10 cellular contexts compared by ENCODE assay signal in genomic region chr11:13970986-13971385, GRCh38. TPM values are rescaled to one million over a fixed set of nuclear protein-coding genes. Genes with fewer than 3 reads are reported as not detected.
A peak's percentile ranks its signal among the peaks of the same experiment; 100 is the strongest.
DNase-seq lines count a peak whose midpoint lies in the region; ATAC-seq and TF ChIP-seq lines count a peak whose summit lies in the region.
"Had no signal": no experiment of that assay in that cellular context is flagged by ENCODE, and none has a peak within 500 bp of the region (broad histone marks: within the 10 kb centered on the region; RNA-seq: fewer than 3 reads in every experiment).

No MANE protein-coding gene starts in this region.

- peak; percentile 23 for DNase-seq in activated T-cell treated with anti-CD3 and anti-CD28 coated beads, Interleukin-2, amount 50 U/mL, for 1 hour
- no peak for DNase-seq in activated T-cell treated with anti-CD3 and anti-CD28 coated beads, Interleukin-2, amount 50 U/mL, for 24 hours
- DNase-seq in NCI-H460 (ENCODE audit: extremely low read depth, low read depth) (peak; percentile 40), esophagus squamous epithelium (lab: John Stamatoyannopoulos, UW) (no peak), stomach (peak; percentile 42), germinal center (ENCODE audit: low spot score) (no peak), dorsolateral prefrontal cortex (no peak)
- DNase-seq: NK-92 treated with Interleukin-12 subunit alpha and Interleukin-12 subunit beta, amount 100 ng/mL, for 24 hours had no signal

- TF ChIP-seq POLR2A in esophagus squamous epithelium (IDR thresholded peaks at IDR 0.05) (no peak), stomach (IDR thresholded peaks at IDR 0.05) (no peak)

- H3K4me1 ChIP-seq in esophagus squamous epithelium (peaks cover 0 to 19% (median 0%) of the 10 kb centered on the region in 3 donors), stomach (peaks cover 0 to 46% (median 29%) of the 10 kb centered on the region in 4 donors)

- no peaks in the 10 kb centered on the region for H3K36me3 Mint-ChIP-seq in activated T-cell treated with anti-CD3 and anti-CD28 coated beads, Interleukin-2, amount 50 U/mL, for 24 hours (ENCODE audit: low read depth)

- H3K4me1 Mint-ChIP-seq in activated T-cell treated with anti-CD3 and anti-CD28 coated beads, Interleukin-2, amount 50 U/mL, for 24 hours (ENCODE audit: low read depth): peaks cover 27% of the 10 kb centered on the region

- intact Hi-C loops in esophagus squamous epithelium (cut with DNase I): no loop called here
- intact Hi-C loops in stomach (cut with DNase I; ENCODE audit: low total_unique reads): no loop called here
- intact Hi-C loops in dorsolateral prefrontal cortex (cut with DNase I): no loop called here

- H3K9me3 ChIP-seq in esophagus squamous epithelium (no peaks in the 10 kb centered on the region), stomach (no peaks in the 10 kb centered on the region)

- no peaks in the 10 kb centered on the region for H3K9me3 Mint-ChIP-seq in activated T-cell treated with anti-CD3 and anti-CD28 coated beads, Interleukin-2, amount 50 U/mL, for 24 hours

- H3K27ac ChIP-seq in esophagus squamous epithelium: peak overlapping the region in 1 of 4 donors; percentile 27
- H3K27ac ChIP-seq in stomach: peak overlapping the region in 1 of 5 donors; percentile 7
- no peak overlapping the region for H3K27ac ChIP-seq in dorsolateral prefrontal cortex
- H3K27ac ChIP-seq: cardiac muscle cell had no signal

- 36 to 46% methylated on average over 2 of the region's 2 CpGs for WGBS in esophagus squamous epithelium, 2 donors
- WGBS in stomach, 5 donors: 27 to 42% (median 41%) methylated on average over 2 of the region's 2 CpGs

- H3K4me3 Mint-ChIP-seq in activated T-cell treated with anti-CD3 and anti-CD28 coated beads, Interleukin-2, amount 50 U/mL, for 24 hours: no peak overlapping the region

- H3K27ac Mint-ChIP-seq in activated T-cell treated with anti-CD3 and anti-CD28 coated beads, Interleukin-2, amount 50 U/mL, for 24 hours: no peak overlapping the region

- H3K4me3 ChIP-seq in esophagus squamous epithelium (no peak overlapping the region), stomach (no peak overlapping the region), dorsolateral prefrontal cortex (no peak overlapping the region)
- H3K4me3 ChIP-seq: cardiac muscle cell had no signal

- peaks cover 11% of the 10 kb centered on the region for H3K27me3 Mint-ChIP-seq in activated T-cell treated with anti-CD3 and anti-CD28 coated beads, Interleukin-2, amount 50 U/mL, for 24 hours

- TF ChIP-seq EP300 in stomach (IDR thresholded peaks at IDR 0.05): no peak

- TF ChIP-seq CTCF in esophagus squamous epithelium (IDR thresholded peaks at IDR 0.05) (peak in 4 of 6 experiments; percentile 9 to 43 (median 24)), stomach (IDR thresholded peaks at IDR 0.05) (peak in 3 of 7 experiments; percentile 16 to 50 (median 37)), dorsolateral prefrontal cortex (IDR thresholded peaks at IDR 0.05 in 54 of 56, conservative IDR thresholded peaks at IDR 0.05 in 2 of 56; ENCODE audit: low read depth in 1 of 56, partially characterized antibody in 56 of 56) (peak in 19 of 56 donors; percentile 9 to 39 (median 25))

- H3K36me3 ChIP-seq in esophagus squamous epithelium: no peaks in the 10 kb centered on the region
- H3K36me3 ChIP-seq in stomach: no peaks in the 10 kb centered on the region
- H3K36me3 ChIP-seq: cardiac muscle cell had no signal

- ATAC-seq in HG02970 (IDR thresholded peaks at IDR 0.05; ENCODE audit: low FRiP score, unreplicated experiment): no peak

- H3K27me3 ChIP-seq in esophagus squamous epithelium: peaks cover 0 to 12% (median 0%) of the 10 kb centered on the region in 4 donors
- peaks cover 0 to 4% (median 0%) of the 10 kb centered on the region in 3 donors for H3K27me3 ChIP-seq in stomach
- peaks cover 0 to 28% (median 3%) of the 10 kb centered on the region in 45 donors for H3K27me3 ChIP-seq in dorsolateral prefrontal cortex

RNA-seq across cellular contexts. Expression of gene SPON1, which starts 8.5 kb away (rescaled TPM):
- 0.25 TPM in 1 of 2 replicates, not detected in the other for total RNA-seq in NCI-H460 (2014; rRNA removed; shearing (Covaris generic))
- polyA plus RNA-seq in NCI-H460 (2014; cell fraction: nucleus; rRNA removed): not detected in 2 replicates
- total RNA-seq in esophagus squamous epithelium (10 to 100 TPM in 1 of 4 donors, 1 to 10 TPM in 3; 1.6 to 44.4 (median 6.5) TPM), stomach (100 to 1,000 TPM in 1 of 5 donors, 10 to 100 TPM in 4; 17.5 to 122 (median 73.6) TPM), dorsolateral prefrontal cortex (10 to 100 TPM; 15.4 to 89.4 (median 39.1) TPM)
- 10 to 100 TPM in 1 of 3 donors, 1 to 10 TPM in 2; 9.3 to 14.2 (median 9.9) TPM for polyA plus RNA-seq in stomach

Comparison
In these comparisons a context has a peak if more than half of its experiments do, and no peak if none do; other contexts are left out.
1. DNase-seq: peak in activated T-cell treated with anti-CD3 and anti-CD28 coated beads, Interleukin-2, amount 50 U/mL, for 1 hour (single experiment), NCI-H460 (single experiment) and stomach (single experiment); none in activated T-cell treated with anti-CD3 and anti-CD28 coated beads, Interleukin-2, amount 50 U/mL, for 24 hours (single experiment), esophagus squamous epithelium (single experiment), germinal center (single experiment) and dorsolateral prefrontal cortex (0 of 10).